In the genomic region with DNA sequence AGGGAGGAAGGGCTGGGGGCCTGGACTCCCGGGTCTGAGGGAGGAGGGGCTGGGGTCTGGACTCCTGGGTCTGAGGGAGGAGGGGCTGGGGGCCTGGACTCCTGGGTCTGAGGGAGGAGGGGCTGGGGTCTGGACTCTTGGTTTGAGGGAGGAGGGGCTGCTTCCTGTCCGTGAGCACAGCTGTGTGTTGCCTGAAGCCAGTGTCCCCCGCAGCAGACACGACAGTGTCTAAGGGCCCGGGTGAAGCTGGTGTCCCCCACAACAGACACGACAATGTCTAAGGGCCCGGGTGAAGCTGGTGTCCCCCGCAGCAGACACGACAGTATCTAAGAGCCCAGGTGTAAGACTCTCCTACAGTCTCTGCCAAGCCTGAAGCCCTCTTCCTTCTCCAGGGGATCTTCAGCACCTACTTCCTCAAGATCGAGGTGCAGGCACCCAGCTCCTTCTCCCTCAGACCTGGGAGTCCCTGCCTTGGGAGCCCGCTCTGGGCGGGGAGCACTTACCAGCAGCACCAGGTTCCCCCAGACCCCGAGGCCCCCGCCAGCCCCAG, we compare ENCODE assay signal across 18 cellular contexts. TPM values are rescaled to one million over a fixed set of nuclear protein-coding genes. Genes with fewer than 3 reads are reported as not detected.
A peak's percentile ranks its signal among the peaks of the same experiment; 100 is the strongest.
DNase-seq lines count a peak whose midpoint lies in the region; ATAC-seq and TF ChIP-seq lines count a peak whose summit lies in the region.
"Had no signal": no experiment of that assay in that cellular context is flagged by ENCODE, and none has a peak within 500 bp of the region (broad histone marks: within the 10 kb centered on the region; RNA-seq: fewer than 3 reads in every experiment).

No MANE protein-coding gene starts in this region.

- peak overlapping the region in 6 of 8 donors; percentile 63 to 84 (median 78) for H3K27ac ChIP-seq in spleen

- no peak for TF ChIP-seq POLR2A in spleen (IDR thresholded peaks at IDR 0.05)

- 44 to 70% (median 49%) methylated on average over 5 to 13 of the region's 14 CpGs for WGBS in spleen, 5 donors

- H3K4me3 ChIP-seq in spleen, result peak overlapping the region in 7 of 8 donors; percentile 6 to 56 (median 33)
- H3K4me3 ChIP-seq: GM12878, skin epidermis had no signal

- intact Hi-C loops in spleen (cut with DNase I; ENCODE audit: low total_unique reads), result no loop called here

- ATAC-seq in HG03135 (IDR thresholded peaks at IDR 0.05; ENCODE audit: unreplicated experiment), result no peak
- ATAC-seq: activated T-cell treated with anti-CD3 and anti-CD28 coated beads, Interleukin-2, amount 50 U/mL, for 72 hours; GM12878 had no signal

- peaks cover 0 to 7% (median 0%) of the 10 kb centered on the region in 6 donors for H3K36me3 ChIP-seq in spleen

- peak; percentile 17 for DNase-seq in NK-92 treated with Interleukin-12 subunit alpha and Interleukin-12 subunit beta, amount 100 ng/mL, for 24 hours (lab: John Stamatoyannopoulos, UW)
- DNase-seq in NK-92 (lab: John Stamatoyannopoulos, UW; ENCODE audit: unreplicated experiment) (no peak), NOMO-1 treated with dmso at 0.1 percent for 144 hours (lab: John Stamatoyannopoulos, UW; ENCODE audit: unreplicated experiment) (peak; percentile 33), spleen (no peak), RPMI8226 (no peak)
- peak; percentile 10 for DNase-seq in effector CD8-positive, alpha-beta T cell (lab: John Stamatoyannopoulos, UW)
- no peak for DNase-seq in stimulated activated CD4-positive, alpha-beta T cell treated with anti-CD3 and anti-CD28 coated beads, Interleukin-2, amount 100 ng/mL, for 48 hours
- DNase-seq: 8988T; activated CD4-positive, alpha-beta T cell treated with anti-CD3 and anti-CD28 coated beads, Interleukin-2, amount 10 ng/mL, durations not matched to agents 7 days and 5 days; activated T-cell treated with anti-CD3 and anti-CD28 coated beads, Interleukin-2, amount 50 U/mL, for 72 hours; glutamatergic neuron; NCI-H1930; NCI-H69; Right ventricle myocardium superior had no signal

- H3K4me1 ChIP-seq in spleen, result peaks cover 0 to 31% (median 1%) of the 10 kb centered on the region in 6 donors

- H3K27me3 ChIP-seq in spleen (replicated peaks in 1 of 7), result peaks cover 0 to 59% (median 0%) of the 10 kb centered on the region in 7 donors

- peaks cover 0 to 22% (median 15%) of the 10 kb centered on the region in 8 donors for H3K9me3 ChIP-seq in spleen

- no peak for TF ChIP-seq CTCF in spleen (IDR thresholded peaks at IDR 0.05 in 8 of 11, conservative IDR thresholded peaks at IDR 0.05 in 3 of 11)

RNA-seq across cellular contexts. Expression of gene PTPRH, which starts 0.3 kb away (rescaled TPM):
- total RNA-seq in spleen, result 10 to 100 TPM; 36.8 to 97.9 (median 53.8) TPM
- polyA plus RNA-seq in spleen, result 10 to 100 TPM in 2 of 3 donors, 1 to 10 TPM in 1; 6.5 to 31.7 (median 14.9) TPM
- total RNA-seq: activated CD4-positive, alpha-beta T cell treated with anti-CD3 and anti-CD28 coated beads, Interleukin-2, amount 10 ng/mL, durations not matched to agents 7 days and 5 days; activated T-cell treated with anti-CD3 and anti-CD28 coated beads, Interleukin-2, amount 50 U/mL, for 72 hours had no signal
- polyA plus RNA-seq: GM12878 had no signal

RNA-seq across cellular contexts. Expression of gene TMEM86B, which starts 19.6 kb away (rescaled TPM):
- 10 to 100 TPM in 3 of 7 donors, 1 to 10 TPM in 4; 7.5 to 11.7 (median 9.6) TPM for total RNA-seq in spleen
- 10 to 100 TPM; 11.8 to 31.5 (median 28.2) TPM for polyA plus RNA-seq in spleen

RNA-seq across cellular contexts. Expression of gene SYT5, which starts 28.9 kb away (rescaled TPM):
- 1 to 10 TPM in 1 of 7 donors, not detected in 6; 1.4 TPM for total RNA-seq in spleen
- polyA plus RNA-seq in spleen, result under 1 TPM; 0.06 to 0.23 (median 0.13) TPM
- total RNA-seq: GM12878, LHCN-M2, Right ventricle myocardium superior had no signal

RNA-seq across cellular contexts. Expression of gene DNAAF3, which starts 42.5 kb away (rescaled TPM):
- 1 to 10 TPM in 2 of 7 donors, under 1 TPM in 3, not detected in 2; 0.68 to 1.1 (median 0.76) TPM for total RNA-seq in spleen
- polyA plus RNA-seq in spleen, result under 1 TPM; 0.28 to 0.45 (median 0.36) TPM
- total RNA-seq: activated CD4-positive, alpha-beta T cell treated with anti-CD3 and anti-CD28 coated beads, Interleukin-2, amount 10 ng/mL, durations not matched to agents 7 days and 5 days; GM12878 had no signal
- polyA plus RNA-seq: GM12878 had no signal

RNA-seq across cellular contexts. Expression of gene PPP6R1, which starts 49.9 kb away (rescaled TPM):
- 100 to 1,000 TPM; 113 to 150 (median 133) TPM for total RNA-seq in spleen
- 10 to 100 TPM; 49.2 to 90.5 (median 65.1) TPM for polyA plus RNA-seq in spleen

Comparison
In these comparisons a context has a peak if more than half of its experiments do, and no peak if none do; other contexts are left out.
1. DNase-seq: peak in NK-92 treated with Interleukin-12 subunit alpha and Interleukin-12 subunit beta, amount 100 ng/mL, for 24 hours (single experiment), NOMO-1 treated with dmso at 0.1 percent for 144 hours (single experiment) and effector CD8-positive, alpha-beta T cell (single experiment); none in NK-92 (single experiment), spleen (single experiment), RPMI8226 (single experiment) and stimulated activated CD4-positive, alpha-beta T cell treated with anti-CD3 and anti-CD28 coated beads, Interleukin-2, amount 100 ng/mL, for 48 hours (0 of 2).